In the genomic region with DNA sequence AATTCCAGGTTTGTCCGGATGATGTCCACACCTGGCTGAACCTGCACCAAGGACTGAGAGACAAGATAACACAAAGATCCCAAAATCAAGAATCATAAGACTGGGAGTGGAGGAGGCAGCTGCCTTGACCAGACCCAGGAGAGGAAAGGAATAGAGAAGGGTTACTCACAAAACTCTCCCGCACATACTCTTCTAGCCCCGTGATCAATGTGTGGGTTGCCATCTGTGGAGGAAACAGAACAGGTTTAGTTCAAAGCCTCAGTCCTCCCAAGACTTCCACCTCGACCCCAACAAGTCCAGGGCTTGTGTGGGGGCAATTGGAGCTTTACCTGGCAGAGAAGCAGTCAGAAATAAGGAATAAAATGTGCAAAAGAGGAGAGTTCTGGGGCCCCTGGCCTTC, we compare ENCODE assay signal across 17 cellular contexts. TPM values are rescaled to one million over a fixed set of nuclear protein-coding genes. Genes with fewer than 3 reads are reported as not detected.
"Had no signal": no experiment of that assay in that cellular context is flagged by ENCODE, and none has a peak within 500 bp of the region (broad histone marks: within the 10 kb centered on the region; RNA-seq: fewer than 3 reads in every experiment).

No MANE protein-coding gene starts in this region.

- H3K27me3 ChIP-seq: neural progenitor cell, stomach, transverse colon had no signal

- H3K9me3 ChIP-seq: stomach, transverse colon had no signal

- DNase-seq: activated CD4-positive, alpha-beta T cell treated with anti-CD3 and anti-CD28 coated beads for 1 hour; activated CD4-positive, alpha-beta T cell treated with anti-CD3 and anti-CD28 coated beads, Interleukin-2, amount 50 U/mL, for 1 hour; amygdala; cerebellar nuclear complex; erythroblast; foreskin fibroblast; left colon; mesenchymal stem cell; right cardiac atrium; stimulated activated CD4-positive, alpha-beta T cell treated with anti-CD3 and anti-CD28 coated beads, Interleukin-12 subunit alpha, Interleukin-12 subunit beta, amount 100 ng/mL, for 4 hours; stomach; T-helper 9 cell; transverse colon had no signal

- H3K9ac ChIP-seq: neural progenitor cell had no signal

- H3K27ac ChIP-seq: coronary artery, neural progenitor cell, stomach, transverse colon had no signal

- H2AFZ ChIP-seq: neural progenitor cell had no signal

- H3K27ac Mint-ChIP-seq: neural progenitor cell had no signal

- H3K4me1 ChIP-seq: neural progenitor cell, stomach, transverse colon had no signal

- H3K27me3 Mint-ChIP-seq: activated naive CD4-positive, alpha-beta T cell treated with anti-CD3 and anti-CD28 coated beads, Interleukin-2, amount 50 U/mL, for 24 hours had no signal

- H3K4me3 Mint-ChIP-seq: activated naive CD4-positive, alpha-beta T cell treated with anti-CD3 and anti-CD28 coated beads, Interleukin-2, amount 50 U/mL, for 24 hours had no signal

- H3K36me3 ChIP-seq: neural progenitor cell had no signal

- H3K9me3 Mint-ChIP-seq: activated naive CD4-positive, alpha-beta T cell treated with anti-CD3 and anti-CD28 coated beads, Interleukin-2, amount 50 U/mL, for 24 hours; neural progenitor cell had no signal

- H3K4me2 ChIP-seq: neural progenitor cell had no signal

- H3K4me1 Mint-ChIP-seq: neural progenitor cell had no signal

- H3K4me3 ChIP-seq: coronary artery, neural progenitor cell, stomach, transverse colon had no signal

- ATAC-seq: left colon, right cardiac atrium had no signal

RNA-seq across cellular contexts. Expression of a gene that starts 14.3 kb away (rescaled TPM):
- total RNA-seq: glomerular endothelial cell had no signal
